Comparison of ENCODE assay signal across 1 cellular context in the genomic region with DNA sequence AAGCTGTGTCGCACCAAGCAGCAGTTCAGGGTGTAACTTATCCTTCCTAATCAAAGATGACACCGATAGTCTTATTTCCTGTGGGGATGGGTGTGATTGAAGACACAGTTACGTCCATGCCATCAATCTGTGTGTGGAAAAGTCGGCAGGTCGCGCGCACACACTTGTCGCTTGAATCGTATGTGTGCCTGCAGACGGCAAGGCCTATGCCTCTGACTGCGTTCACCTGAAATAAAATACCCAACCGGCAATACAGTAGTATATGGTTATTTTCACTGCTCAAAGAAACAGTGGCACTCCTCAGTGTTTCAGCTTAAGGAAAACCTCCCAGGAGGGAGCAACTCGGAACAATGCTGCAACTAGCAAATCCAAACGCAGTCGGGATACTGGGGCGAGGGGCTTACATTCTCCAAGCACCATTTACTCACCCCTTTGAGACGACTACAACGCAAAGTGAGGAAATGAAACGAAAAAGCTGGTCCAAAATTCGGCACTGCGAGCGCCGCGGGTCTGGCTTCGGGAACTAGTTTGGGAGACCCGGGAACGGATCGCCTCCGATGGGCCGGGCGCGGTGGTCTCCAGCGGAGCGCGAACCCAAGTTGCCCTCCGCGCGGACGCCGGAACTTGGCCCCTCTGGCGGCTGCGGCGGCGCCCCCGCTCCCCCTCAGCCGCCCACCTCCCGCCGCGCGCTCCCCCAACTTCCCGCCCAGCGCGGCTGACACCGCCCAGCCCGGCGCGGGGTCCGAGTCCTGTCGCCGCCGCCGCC.
A peak's percentile ranks its signal among the peaks of the same experiment; 100 is the strongest.
TF ChIP-seq lines count a peak whose summit lies in the region.

No MANE protein-coding gene starts in this region.

TF ChIP-seq in K562, 482 proteins besides CTCF, POLR2A, EP300 and RAD21 (continued from another document and continues in another):
- TF ChIP-seq, protein P1, sequence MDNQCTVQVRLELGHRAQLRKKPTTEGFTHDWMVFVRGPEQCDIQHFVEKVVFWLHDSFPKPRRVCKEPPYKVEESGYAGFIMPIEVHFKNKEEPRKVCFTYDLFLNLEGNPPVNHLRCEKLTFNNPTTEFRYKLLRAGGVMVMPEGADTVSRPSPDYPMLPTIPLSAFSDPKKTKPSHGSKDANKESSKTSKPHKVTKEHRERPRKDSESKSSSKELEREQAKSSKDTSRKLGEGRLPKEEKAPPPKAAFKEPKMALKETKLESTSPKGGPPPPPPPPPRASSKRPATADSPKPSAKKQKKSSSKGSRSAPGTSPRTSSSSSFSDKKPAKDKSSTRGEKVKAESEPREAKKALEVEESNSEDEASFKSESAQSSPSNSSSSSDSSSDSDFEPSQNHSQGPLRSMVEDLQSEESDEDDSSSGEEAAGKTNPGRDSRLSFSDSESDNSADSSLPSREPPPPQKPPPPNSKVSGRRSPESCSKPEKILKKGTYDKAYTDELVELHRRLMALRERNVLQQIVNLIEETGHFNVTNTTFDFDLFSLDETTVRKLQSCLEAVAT (IDR thresholded peaks at IDR 0.05): no peak
- no peak for TF ChIP-seq IFI16 (CRISPR knock-in tag; IDR thresholded peaks at IDR 0.05)
- TF ChIP-seq ZNF282 (CRISPR knock-in tag; IDR thresholded peaks at IDR 0.05): no peak
- no peak for TF ChIP-seq ZNF407 (IDR thresholded peaks at IDR 0.05; ENCODE audit: low read depth)
- TF ChIP-seq EGR1 (conservative IDR thresholded peaks at IDR 0.05): no peak; the same call in 1 of the 2 replicates
- TF ChIP-seq RNF219 (CRISPR knock-in tag; IDR thresholded peaks at IDR 0.05): no peak
- no peak for TF ChIP-seq BRF1 (IDR thresholded peaks at IDR 0.05; ENCODE audit: borderline replicate concordance, extremely low read depth, insufficient read length)
- TF ChIP-seq ZNF41 (CRISPR knock-in tag; conservative IDR thresholded peaks at IDR 0.05): no peak
- TF ChIP-seq, protein P2, sequence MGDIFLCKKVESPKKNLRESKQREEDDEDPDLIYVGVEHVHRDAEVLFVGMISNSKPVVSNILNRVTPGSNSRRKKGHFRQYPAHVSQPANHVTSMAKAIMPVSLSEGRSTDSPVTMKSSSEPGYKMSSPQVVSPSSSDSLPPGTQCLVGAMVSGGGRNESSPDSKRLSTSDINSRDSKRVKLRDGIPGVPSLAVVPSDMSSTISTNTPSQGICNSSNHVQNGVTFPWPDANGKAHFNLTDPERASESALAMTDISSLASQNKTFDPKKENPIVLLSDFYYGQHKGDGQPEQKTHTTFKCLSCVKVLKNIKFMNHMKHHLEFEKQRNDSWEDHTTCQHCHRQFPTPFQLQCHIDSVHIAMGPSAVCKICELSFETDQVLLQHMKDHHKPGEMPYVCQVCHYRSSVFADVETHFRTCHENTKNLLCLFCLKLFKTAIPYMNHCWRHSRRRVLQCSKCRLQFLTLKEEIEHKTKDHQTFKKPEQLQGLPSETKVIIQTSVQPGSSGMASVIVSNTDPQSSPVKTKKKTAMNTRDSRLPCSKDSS (IDR thresholded peaks at IDR 0.05; ENCODE audit: low read depth, partially characterized antibody): no peak
- TF ChIP-seq MTA3 (IDR thresholded peaks at IDR 0.05; ENCODE audit: borderline replicate concordance): no peak
- no peak for TF ChIP-seq FOXK2 (conservative IDR thresholded peaks at IDR 0.05 in 1 of 2, IDR thresholded peaks at IDR 0.05 in 1 of 2; ENCODE audit: low read depth in 2 of 2)
- no peak for TF ChIP-seq MCM2 (IDR thresholded peaks at IDR 0.05; ENCODE audit: low read depth)
- no peak for TF ChIP-seq MCM5 (IDR thresholded peaks at IDR 0.05; ENCODE audit: low read depth)
- TF ChIP-seq ZFX (CRISPR knock-in tag; IDR thresholded peaks at IDR 0.05): peak; percentile 72
- no peak for TF ChIP-seq CSDE1 (IDR thresholded peaks at IDR 0.05)
- no peak for TF ChIP-seq HDAC6 (IDR thresholded peaks at IDR 0.05; ENCODE audit: low read depth, low read length)
- TF ChIP-seq MEIS2 (IDR thresholded peaks at IDR 0.05; ENCODE audit: partially characterized antibody): peak; percentile 21
- TF ChIP-seq FOXA1 (IDR thresholded peaks at IDR 0.05; ENCODE audit: borderline replicate concordance): no peak
- peak; percentile 61; the same call in 1 of the 2 replicates for TF ChIP-seq FOXK1 (CRISPR knock-in tag; IDR thresholded peaks at IDR 0.05; ENCODE audit: borderline replicate concordance)
- no peak for TF ChIP-seq NR2F6 (CRISPR knock-in tag; IDR thresholded peaks at IDR 0.05)
- no peak for TF ChIP-seq PTRF (tag; IDR thresholded peaks at IDR 0.05)
- TF ChIP-seq AFF4 (CRISPR knock-in tag; IDR thresholded peaks at IDR 0.05): peak; percentile 17; the same call in 1 of the 2 replicates
- no peak for TF ChIP-seq SETDB1 (IDR thresholded peaks at IDR 0.05; ENCODE audit: low read length)
- TF ChIP-seq, protein P3, sequence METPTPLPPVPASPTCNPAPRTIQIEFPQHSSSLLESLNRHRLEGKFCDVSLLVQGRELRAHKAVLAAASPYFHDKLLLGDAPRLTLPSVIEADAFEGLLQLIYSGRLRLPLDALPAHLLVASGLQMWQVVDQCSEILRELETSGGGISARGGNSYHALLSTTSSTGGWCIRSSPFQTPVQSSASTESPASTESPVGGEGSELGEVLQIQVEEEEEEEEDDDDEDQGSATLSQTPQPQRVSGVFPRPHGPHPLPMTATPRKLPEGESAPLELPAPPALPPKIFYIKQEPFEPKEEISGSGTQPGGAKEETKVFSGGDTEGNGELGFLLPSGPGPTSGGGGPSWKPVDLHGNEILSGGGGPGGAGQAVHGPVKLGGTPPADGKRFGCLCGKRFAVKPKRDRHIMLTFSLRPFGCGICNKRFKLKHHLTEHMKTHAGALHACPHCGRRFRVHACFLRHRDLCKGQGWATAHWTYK (CRISPR knock-in tag; IDR thresholded peaks at IDR 0.05): no peak
- TF ChIP-seq CUX1 (CRISPR knock-in tag; IDR thresholded peaks at IDR 0.05): no peak
- no peak for TF ChIP-seq ZFPM2 (CRISPR knock-in tag; IDR thresholded peaks at IDR 0.05)
- TF ChIP-seq MTA1 (IDR thresholded peaks at IDR 0.05; ENCODE audit: borderline replicate concordance): no peak
